In genomic region chr6:144265390-144265789, GRCh38 we compare ENCODE assay signal across 8 cellular contexts. TPM values are rescaled to one million over a fixed set of nuclear protein-coding genes. Genes with fewer than 3 reads are reported as not detected.
DNase-seq lines count a peak whose midpoint lies in the region; ATAC-seq, FAIRE-seq and TF ChIP-seq lines count a peak whose summit lies in the region.

No MANE protein-coding gene starts in this region.

- H3K27ac ChIP-seq in SK-N-MC = peak overlapping the region; percentile 74; the same call in 1 of the 2 replicates

- no peaks in the 10 kb centered on the region for H3K4me1 Mint-ChIP-seq in activated naive CD8-positive, alpha-beta T cell treated with anti-CD3 and anti-CD28 coated beads for 36 hours

- no peak overlapping the region for H3K27ac Mint-ChIP-seq in activated naive CD8-positive, alpha-beta T cell treated with anti-CD3 and anti-CD28 coated beads for 36 hours

- no peaks in the 10 kb centered on the region for H3K9me3 ChIP-seq in SK-N-MC (ENCODE audit: low read depth, low read length)

- H3K27me3 Mint-ChIP-seq in activated naive CD8-positive, alpha-beta T cell treated with anti-CD3 and anti-CD28 coated beads for 36 hours = no peaks in the 10 kb centered on the region

- H3K4me3 Mint-ChIP-seq in activated naive CD8-positive, alpha-beta T cell treated with anti-CD3 and anti-CD28 coated beads for 36 hours = no peak overlapping the region

- no peak for DNase-seq in GM12892 (ENCODE audit: insufficient read length)
- no peak for DNase-seq in SK-N-MC (ENCODE audit: low read depth, low spot score)
- peak; percentile 86 for DNase-seq in islet precursor cell
- DNase-seq in NCI-H526 (lab: John Stamatoyannopoulos, UW) = no peak
- no peak for DNase-seq in activated CD4-positive, alpha-beta T cell treated with anti-CD3 and anti-CD28 coated beads, Interleukin-2, amount 50 U/mL, for 48 hours
- DNase-seq in activated naive CD8-positive, alpha-beta T cell treated with anti-CD3 and anti-CD28 coated beads for 36 hours = no peak

- no peak overlapping the region for H3K4me3 ChIP-seq in SK-N-MC

- H3K36me3 Mint-ChIP-seq in activated naive CD8-positive, alpha-beta T cell treated with anti-CD3 and anti-CD28 coated beads for 36 hours = no peaks in the 10 kb centered on the region

- no peak overlapping the region for H3K9ac ChIP-seq in SK-N-MC (ENCODE audit: insufficient read length)

- ATAC-seq in HG02973 (IDR thresholded peaks at IDR 0.05; ENCODE audit: unreplicated experiment) (peak; percentile 78), HG02852 (IDR thresholded peaks at IDR 0.05; ENCODE audit: unreplicated experiment) (no peak)

- H3K9me3 Mint-ChIP-seq in activated naive CD8-positive, alpha-beta T cell treated with anti-CD3 and anti-CD28 coated beads for 36 hours = no peaks in the 10 kb centered on the region

- FAIRE-seq in GM12892 (lab: Jason Lieb, UNC) = peak; percentile 50

- TF ChIP-seq POLR2A in GM12892 (IDR thresholded peaks at IDR 0.05; ENCODE audit: low read depth, low read length) = no peak

- no peaks in the 10 kb centered on the region for H3K36me3 ChIP-seq in SK-N-MC (ENCODE audit: insufficient read depth, low read length)

RNA-seq across cellular contexts. Expression of gene UTRN, which starts 19.7 kb away (rescaled TPM):
- 13.3 TPM for polyA plus RNA-seq in GM12892 (2012; ENCODE audit: missing spikeins)
- total RNA-seq in activated naive CD8-positive, alpha-beta T cell treated with anti-CD3 and anti-CD28 coated beads for 36 hours = 10 to 100 TPM; 35.8 to 41.6 TPM
